ENCODE assay signal across 10 cellular contexts in the genomic region with DNA sequence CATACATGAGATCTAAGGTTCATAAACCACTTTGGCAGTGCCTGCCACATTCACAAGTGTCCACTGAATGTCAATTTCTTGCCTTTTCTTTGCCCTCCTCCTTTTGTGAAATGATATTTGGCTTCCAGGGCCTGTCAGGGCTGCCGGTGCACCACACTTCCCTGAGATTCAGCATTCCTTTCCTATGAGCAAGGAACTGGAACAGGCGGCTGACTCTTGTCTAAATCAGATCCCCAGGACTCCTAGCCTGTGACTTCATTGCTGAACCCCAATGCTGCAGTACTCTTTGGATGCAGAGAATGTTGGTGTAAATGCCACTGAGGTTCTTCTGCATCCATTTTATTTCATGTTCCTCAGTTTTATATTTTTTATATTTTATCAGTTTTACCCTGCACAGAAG.
A peak's percentile ranks its signal among the peaks of the same experiment; 100 is the strongest.
DNase-seq lines count a peak whose midpoint lies in the region; ATAC-seq and TF ChIP-seq lines count a peak whose summit lies in the region.
"Had no signal": no experiment of that assay in that cellular context is flagged by ENCODE, and none has a peak within 500 bp of the region (broad histone marks: within the 10 kb centered on the region; RNA-seq: fewer than 3 reads in every experiment).

No MANE protein-coding gene starts in this region.

- no peaks in the 10 kb centered on the region for H3K9me3 ChIP-seq in CD4-positive, alpha-beta T cell (ENCODE audit: control insufficient read depth, low read length)

- in situ Hi-C loops in ACHN (cut with HindIII; ENCODE audit: low pct_ligation_motif_present, low pct_unique_long_range_greater_than_20kb, low sequenced_read_pairs) (no loop called here), T47D (cut with HindIII; ENCODE audit: low pct_unique_long_range_greater_than_20kb, low sequenced_read_pairs) (no loop called here)

- H3K27me3 Mint-ChIP-seq in IgD-negative memory B cell, result no peaks in the 10 kb centered on the region
- H3K27me3 Mint-ChIP-seq in CD4-positive, alpha-beta T cell, result no peaks in the 10 kb centered on the region
- H3K27me3 Mint-ChIP-seq: activated naive CD4-positive, alpha-beta T cell treated with anti-CD3 and anti-CD28 coated beads, Interleukin-2, amount 10 ng/mL, durations not matched to agents 7 days and 5 days had no signal

- peak overlapping the region in 2 of 3 donors; percentile 16 to 63 for H3K27ac Mint-ChIP-seq in IgD-negative memory B cell
- no peak overlapping the region for H3K27ac Mint-ChIP-seq in CD4-positive, alpha-beta T cell
- H3K27ac Mint-ChIP-seq: activated naive CD4-positive, alpha-beta T cell treated with anti-CD3 and anti-CD28 coated beads, Interleukin-2, amount 10 ng/mL, durations not matched to agents 7 days and 5 days had no signal

- H3K36me3 Mint-ChIP-seq in IgD-negative memory B cell, result peaks cover 5% of the 10 kb centered on the region
- no peaks in the 10 kb centered on the region for H3K36me3 Mint-ChIP-seq in CD4-positive, alpha-beta T cell (ENCODE audit: low read depth)
- H3K36me3 Mint-ChIP-seq: activated naive CD4-positive, alpha-beta T cell treated with anti-CD3 and anti-CD28 coated beads, Interleukin-2, amount 10 ng/mL, durations not matched to agents 7 days and 5 days had no signal

- no peaks in the 10 kb centered on the region for H3K27me3 ChIP-seq in CD4-positive, alpha-beta T cell (ENCODE audit: control insufficient read depth, insufficient read depth, low read length)

- no peak for TF ChIP-seq CTCF in CD4-positive, alpha-beta T cell (IDR thresholded peaks at IDR 0.05)

- H3K4me3 Mint-ChIP-seq in IgD-negative memory B cell, result peak overlapping the region in 1 of 4 donors; percentile 24
- H3K4me3 Mint-ChIP-seq in CD4-positive, alpha-beta T cell, result no peak overlapping the region
- H3K4me3 Mint-ChIP-seq: activated naive CD4-positive, alpha-beta T cell treated with anti-CD3 and anti-CD28 coated beads, Interleukin-2, amount 10 ng/mL, durations not matched to agents 7 days and 5 days had no signal

- H3K4me1 Mint-ChIP-seq in IgD-negative memory B cell, result peaks cover 37 to 59% (median 57%) of the 10 kb centered on the region in 3 donors
- H3K4me1 Mint-ChIP-seq in CD4-positive, alpha-beta T cell (ENCODE audit: low read depth), result peaks cover 68% of the 10 kb centered on the region

- no peaks in the 10 kb centered on the region for H3K9me3 Mint-ChIP-seq in IgD-negative memory B cell
- H3K9me3 Mint-ChIP-seq in CD4-positive, alpha-beta T cell, result no peaks in the 10 kb centered on the region
- H3K9me3 Mint-ChIP-seq: activated naive CD4-positive, alpha-beta T cell treated with anti-CD3 and anti-CD28 coated beads, Interleukin-2, amount 10 ng/mL, durations not matched to agents 7 days and 5 days had no signal

- CTCF ChIA-PET in CD4-positive, alpha-beta T cell (lab: Charles Lee), result interaction anchor here (1.0 kb wide), 1 partner anchor 15 kb away, joined by 4 read pairs; no protein-coding TSS in a partner anchor

- peak; percentile 79 for DNase-seq in ACHN
- peak; percentile 31 to 59 for DNase-seq in T47D (ENCODE audit: low read depth in 1 of 2, low spot score in 1 of 2)
- no peak for DNase-seq in left colon
- no peak for DNase-seq in NCI-H69 (lab: John Stamatoyannopoulos, UW)
- no peak for DNase-seq in D341Med (ENCODE audit: low spot score)
- DNase-seq in CD4-positive, alpha-beta T cell, result no peak
- DNase-seq: activated naive CD4-positive, alpha-beta T cell treated with anti-CD3 and anti-CD28 coated beads, Interleukin-2, amount 10 ng/mL, durations not matched to agents 7 days and 5 days had no signal

- peak; percentile 52 for ATAC-seq in left colon
- ATAC-seq in HG02884 (IDR thresholded peaks at IDR 0.05; ENCODE audit: unreplicated experiment), result no peak
- ATAC-seq in CD4-positive, alpha-beta T cell (ENCODE audit: poor library complexity), result no peak

- POLR2A ChIA-PET in CD4-positive, alpha-beta T cell (lab: Charles Lee), result interaction anchor here (1.1 kb wide), 1 partner anchor 72 kb away, joined by 3 read pairs; no protein-coding TSS in a partner anchor

- intact Hi-C loops in left colon (cut with DNase I, micrococcal nuclease), result no loop called here
- intact Hi-C loops in CD4-positive, alpha-beta T cell (cut with DNase I, micrococcal nuclease), result loop anchor here in 1 of 2 experiments (10.0 kb wide), 1 partner anchor 385 kb away; no protein-coding TSS in a partner anchor

- H3K27ac ChIP-seq in CD4-positive, alpha-beta T cell (ENCODE audit: low read depth, low read length), result no peak overlapping the region
- H3K27ac ChIP-seq: C4-2B had no signal

Comparison
In these comparisons a context has a peak if more than half of its experiments do, and no peak if none do; other contexts are left out.
1. DNase-seq: peak in ACHN (single experiment) and T47D (2 of 2); none in left colon (0 of 2), NCI-H69 (single experiment), D341Med (single experiment) and CD4-positive, alpha-beta T cell (0 of 10).